Comparison of ENCODE assay signal across 15 cellular contexts in the genomic region with DNA sequence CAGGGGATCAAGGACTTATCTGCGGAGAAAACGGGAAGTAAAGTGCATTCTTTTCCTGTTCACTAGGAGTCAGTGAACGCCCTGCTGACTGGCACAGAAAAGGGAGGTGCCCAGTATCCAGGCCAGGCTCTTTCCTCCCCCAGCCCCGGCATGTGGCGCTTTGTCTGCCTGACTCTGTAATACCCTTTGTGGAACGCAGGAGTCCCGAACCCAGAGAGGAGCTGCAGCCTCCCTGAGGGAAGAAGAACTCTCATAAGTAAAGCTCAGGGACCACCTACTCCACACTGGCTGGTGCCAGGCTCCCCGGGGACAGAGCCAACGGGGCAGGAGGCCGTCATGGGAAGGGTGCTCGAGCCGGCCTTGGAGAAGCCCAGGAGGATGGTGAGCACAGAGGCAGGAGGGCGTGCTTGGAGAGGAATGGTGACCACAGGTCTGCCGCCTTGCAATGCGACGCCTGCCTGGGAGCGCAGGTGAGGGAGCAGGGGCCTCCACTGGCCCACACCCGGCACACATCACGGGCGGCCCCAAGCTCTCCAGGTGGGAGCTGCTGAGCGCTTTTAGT. TPM values are rescaled to one million over a fixed set of nuclear protein-coding genes. Genes with fewer than 3 reads are reported as not detected.
DNase-seq lines count a peak whose midpoint lies in the region; ATAC-seq and TF ChIP-seq lines count a peak whose summit lies in the region.
"Had no signal": no experiment of that assay in that cellular context is flagged by ENCODE, and none has a peak within 500 bp of the region (broad histone marks: within the 10 kb centered on the region; RNA-seq: fewer than 3 reads in every experiment).

No MANE protein-coding gene starts in this region.

- H3K4me1 Mint-ChIP-seq in brain, result peaks cover 63% of the 10 kb centered on the region

- H3K27ac Mint-ChIP-seq in brain, result peak overlapping the region; percentile 66 to 93 (median 76)
- H3K27ac Mint-ChIP-seq: naive thymus-derived CD8-positive, alpha-beta T cell; T-helper 1 cell treated with Interleukin-12 subunit alpha and Interleukin-12 subunit beta and Interleukin-4 antibody, amounts not matched to agents 30 μg/mL and 1 μg/mL, for 36 hours had no signal

- H3K27me3 Mint-ChIP-seq in brain, result no peaks in the 10 kb centered on the region
- H3K27me3 Mint-ChIP-seq: naive thymus-derived CD8-positive, alpha-beta T cell had no signal

- DNase-seq in NCI-H82 (lab: John Stamatoyannopoulos, UW) (peak; percentile 51), NCI-H82 treated with DMSO at 0.1 percent for 48 hours (lab: John Stamatoyannopoulos, UW; ENCODE audit: unreplicated experiment) (no peak), right lobe of liver (peak in 2 of 3 donors; percentile 50 to 54), upper lobe of right lung (no peak), mesenteric fat pad (ENCODE audit: low spot score) (no peak), 8988T (no peak)
- DNase-seq: activated T-cell treated with anti-CD3 and anti-CD28 coated beads for 4 hours; IMR-90; NCI-H446; stimulated activated CD4-positive, alpha-beta T cell treated with anti-CD3 and anti-CD28 coated beads, Interleukin-4, amount 100 ng/mL, for 1 hour had no signal

- no peak overlapping the region for H3K4me3 ChIP-seq in right lobe of liver
- H3K4me3 ChIP-seq in upper lobe of right lung, result no peak overlapping the region
- H3K4me3 ChIP-seq: cardiac muscle cell had no signal

- H3K9me3 Mint-ChIP-seq in brain, result peaks cover 12 to 23% (median 18%) of the 10 kb centered on the region in 5 experiments

- H3K4me1 ChIP-seq in right lobe of liver, result peaks cover 0 to 18% (median 7%) of the 10 kb centered on the region in 4 donors
- peaks cover 53% of the 10 kb centered on the region for H3K4me1 ChIP-seq in upper lobe of right lung

- H3K36me3 ChIP-seq in right lobe of liver, result no peaks in the 10 kb centered on the region
- no peaks in the 10 kb centered on the region for H3K36me3 ChIP-seq in upper lobe of right lung
- H3K36me3 ChIP-seq: cardiac muscle cell had no signal

- no peaks in the 10 kb centered on the region for H3K9me3 ChIP-seq in right lobe of liver
- peaks cover 4% of the 10 kb centered on the region for H3K9me3 ChIP-seq in upper lobe of right lung

- no peak for TF ChIP-seq POLR2A in right lobe of liver (IDR thresholded peaks at IDR 0.05)

- WGBS in right lobe of liver (ENCODE audit: insufficient coverage, low coverage, low lambda C conversion rate, missing lambda C conversion rate), result no CpG with 5 or more reads among the region's 21 CpGs

- ATAC-seq in right lobe of liver (peak; percentile 59 to 82 (median 72)), upper lobe of right lung (peak; percentile 85), HG02588 (IDR thresholded peaks at IDR 0.05; ENCODE audit: unreplicated experiment) (no peak)
- ATAC-seq: naive thymus-derived CD8-positive, alpha-beta T cell had no signal

- H3K27ac ChIP-seq in right lobe of liver, result no peak overlapping the region
- H3K27ac ChIP-seq in upper lobe of right lung, result no peak overlapping the region
- H3K27ac ChIP-seq: cardiac muscle cell had no signal

- H3K27me3 ChIP-seq in right lobe of liver (no peaks in the 10 kb centered on the region), upper lobe of right lung (no peaks in the 10 kb centered on the region)
- H3K27me3 ChIP-seq: cardiac muscle cell had no signal

- peak overlapping the region in 1 of 5 experiments; percentile 39 for H3K4me3 Mint-ChIP-seq in brain
- H3K4me3 Mint-ChIP-seq: naive thymus-derived CD8-positive, alpha-beta T cell; T-helper 1 cell treated with Interleukin-12 subunit alpha and Interleukin-12 subunit beta and Interleukin-4 antibody, amounts not matched to agents 30 μg/mL and 1 μg/mL, for 36 hours had no signal

- intact Hi-C loops in right lobe of liver (cut with DNase I) (no loop called here), upper lobe of right lung (cut with DNase I) (no loop called here)

- TF ChIP-seq CTCF in brain (conservative IDR thresholded peaks at IDR 0.05) (no peak), right lobe of liver (IDR thresholded peaks at IDR 0.05) (peak in 1 of 4 donors; percentile 27), upper lobe of right lung (IDR thresholded peaks at IDR 0.05) (peak; percentile 28)

- peaks cover 26% of the 10 kb centered on the region for H3K36me3 Mint-ChIP-seq in brain

RNA-seq across cellular contexts. Expression of a gene that starts 31.5 kb away (rescaled TPM):
- 80.6 TPM for polyA plus RNA-seq in brain (ENCODE audit: insufficient read depth, low read depth, low replicate concordance)
- total RNA-seq in right lobe of liver, result 10 to 100 TPM; 30.1 to 44.3 (median 34.9) TPM
- 34.6 TPM for total RNA-seq in upper lobe of right lung
- total RNA-seq in mesenteric fat pad, result 19.3 TPM

Comparison
In these comparisons a context has a peak if more than half of its experiments do, and no peak if none do; other contexts are left out.
1. DNase-seq: peak in NCI-H82 (single experiment) and right lobe of liver (2 of 3); none in NCI-H82 treated with DMSO at 0.1 percent for 48 hours (single experiment), upper lobe of right lung (single experiment), mesenteric fat pad (single experiment) and 8988T (single experiment).